Comparison of ENCODE assay signal across 8 cellular contexts in the genomic region with DNA sequence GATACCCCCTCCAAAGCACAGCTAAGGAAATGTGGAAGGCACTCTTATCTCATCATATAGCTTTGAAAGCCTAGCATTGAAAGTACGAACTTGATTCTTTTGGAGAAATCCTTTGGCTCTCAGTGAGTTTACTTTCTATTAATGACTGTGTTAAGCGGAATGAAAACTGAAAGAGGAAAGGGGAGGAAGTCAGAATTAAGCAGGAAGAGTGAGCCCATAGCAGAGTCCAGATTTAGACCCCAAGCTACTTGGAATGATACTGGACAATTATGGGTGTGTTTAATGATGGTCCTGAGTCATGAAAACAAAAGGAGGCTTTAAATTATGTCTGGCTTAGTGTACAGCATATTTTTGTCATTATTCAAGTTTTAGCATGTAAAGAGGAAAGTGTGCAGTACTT. TPM values are rescaled to one million over a fixed set of nuclear protein-coding genes. Genes with fewer than 3 reads are reported as not detected.
A peak's percentile ranks its signal among the peaks of the same experiment; 100 is the strongest.
DNase-seq lines count a peak whose midpoint lies in the region; ATAC-seq and TF ChIP-seq lines count a peak whose summit lies in the region.

No MANE protein-coding gene starts in this region.

- H3K79me2 ChIP-seq in SK-N-SH (ENCODE audit: insufficient read depth) = peaks cover 90% of the 10 kb centered on the region

- 30% methylated on average over 2 of the region's 2 CpGs for WGBS in SK-N-SH (ENCODE audit: low lambda C conversion rate)

- no peaks in the 10 kb centered on the region for H3K36me3 ChIP-seq in cardiac muscle cell
- no peaks in the 10 kb centered on the region for H3K36me3 ChIP-seq in right atrium auricular region
- no peaks in the 10 kb centered on the region for H3K36me3 ChIP-seq in SK-N-SH (replicated peaks in 1 of 2; ENCODE audit: control insufficient read depth in 1 of 2, insufficient read depth in 2 of 2, low read length in 1 of 2)

- CTCF ChIA-PET in SK-N-SH (lab: Yijun Ruan, JAX) = interaction anchor here (0.6 to 2.4 kb wide), 4 partner anchors 15 to 611 kb away, joined by 3 to 11 read pairs (median 4); no protein-coding TSS in a partner anchor

- H3K27ac ChIP-seq in cardiac muscle cell (peak overlapping the region; percentile 35), right atrium auricular region (no peak overlapping the region), SK-N-SH (ENCODE audit: low read depth in 2 of 2, low read length in 1 of 2) (peak overlapping the region; percentile 31 to 85; a peak in 3 of 4 replicates), foreskin keratinocyte (peak overlapping the region; percentile 57)

- H3K27me3 ChIP-seq in cardiac muscle cell = no peaks in the 10 kb centered on the region
- H3K27me3 ChIP-seq in right atrium auricular region = no peaks in the 10 kb centered on the region
- no peaks in the 10 kb centered on the region for H3K27me3 ChIP-seq in SK-N-SH (ENCODE audit: insufficient read depth)
- H3K27me3 ChIP-seq in foreskin keratinocyte = no peaks in the 10 kb centered on the region

- H3F3A ChIP-seq in SK-N-SH (replicated peaks; ENCODE audit: insufficient read depth) = peaks cover 27% of the 10 kb centered on the region

- H4K20me1 ChIP-seq in SK-N-SH (ENCODE audit: insufficient read depth) = no peaks in the 10 kb centered on the region

- ATAC-seq in foreskin keratinocyte = peak; percentile 82
- ATAC-seq in HG03378 (IDR thresholded peaks at IDR 0.05; ENCODE audit: unreplicated experiment) = no peak
- ATAC-seq in HG02623 (IDR thresholded peaks at IDR 0.05; ENCODE audit: unreplicated experiment) = no peak

- H3K4me2 ChIP-seq in SK-N-SH = peak overlapping the region; percentile 48; the same call in 1 of the 2 replicates

- H3K4me1 ChIP-seq in cardiac muscle cell (ENCODE audit: low read depth) (peaks cover 3% of the 10 kb centered on the region), right atrium auricular region (peaks cover 0 to 19% of the 10 kb centered on the region in 2 donors), SK-N-SH (ENCODE audit: control insufficient read depth in 1 of 2, insufficient read depth in 2 of 2, low read depth in 1 of 2, low read length in 1 of 2) (peaks cover 0 to 13% of the 10 kb centered on the region in 2 experiments; a peak in 1 of 4 replicates), foreskin keratinocyte (peaks cover 15% of the 10 kb centered on the region)

- H3K4me3 ChIP-seq in cardiac muscle cell = no peak overlapping the region
- H3K4me3 ChIP-seq in right atrium auricular region = no peak overlapping the region
- peak overlapping the region in 1 of 2 experiments; percentile 43; a peak in 2 of 4 replicates for H3K4me3 ChIP-seq in SK-N-SH (ENCODE audit: low read depth in 2 of 2, low read length in 1 of 2)

- no peak for TF ChIP-seq EP300 in SK-N-SH (IDR thresholded peaks at IDR 0.05; ENCODE audit: borderline replicate concordance in 1 of 2, low read depth in 1 of 2, low read length in 1 of 2)

- no peak for TF ChIP-seq RAD21 in SK-N-SH (IDR thresholded peaks at IDR 0.05; ENCODE audit: low read length)

- peak in 1 of 2 donors; percentile 23 for DNase-seq in cardiac muscle cell (ENCODE audit: low read depth in 1 of 2, low spot score in 1 of 2)
- DNase-seq in right atrium auricular region (ENCODE audit: low spot score) = no peak
- no peak for DNase-seq in SK-N-SH
- peak; percentile 63 to 79 for DNase-seq in foreskin keratinocyte
- no peak for DNase-seq in NCI-H2029 treated with DMSO at 0.1 percent for 48 hours (lab: John Stamatoyannopoulos, UW)
- DNase-seq in RPMI8226 = no peak

- no peaks in the 10 kb centered on the region for H3K9me2 ChIP-seq in SK-N-SH

- H3K9ac ChIP-seq in SK-N-SH = peak overlapping the region; percentile 63

- no peaks in the 10 kb centered on the region for H3K9me3 ChIP-seq in cardiac muscle cell (ENCODE audit: low read depth)
- no peaks in the 10 kb centered on the region for H3K9me3 ChIP-seq in right atrium auricular region
- H3K9me3 ChIP-seq in SK-N-SH = no peaks in the 10 kb centered on the region

- POLR2A ChIA-PET in SK-N-SH (lab: Yijun Ruan, JAX) = interaction anchor here (0.7 kb wide), 1 partner anchor 240 kb away, joined by 4 read pairs; no protein-coding TSS in a partner anchor

- no peak overlapping the region for H2AFZ ChIP-seq in SK-N-SH (ENCODE audit: low read depth)

- TF ChIP-seq CTCF in cardiac muscle cell (IDR thresholded peaks at IDR 0.05; ENCODE audit: low read depth, low read length) (no peak), right atrium auricular region (IDR thresholded peaks at IDR 0.05) (no peak), SK-N-SH (IDR thresholded peaks at IDR 0.05) (no peak), foreskin keratinocyte (conservative IDR thresholded peaks at IDR 0.05) (no peak)

TF ChIP-seq in SK-N-SH, 30 proteins besides CTCF, POLR2A, EP300 and RAD21:
- no peak for TF ChIP-seq YY1 (IDR thresholded peaks at IDR 0.05; ENCODE audit: low read depth)
- no peak for TF ChIP-seq RCOR1 (IDR thresholded peaks at IDR 0.05; ENCODE audit: low read length)
- TF ChIP-seq FOXJ3 (CRISPR knock-in tag; IDR thresholded peaks at IDR 0.05) = no peak
- no peak for TF ChIP-seq TEAD4 (IDR thresholded peaks at IDR 0.05; ENCODE audit: borderline replicate concordance, insufficient read depth)
- TF ChIP-seq, protein P1, sequence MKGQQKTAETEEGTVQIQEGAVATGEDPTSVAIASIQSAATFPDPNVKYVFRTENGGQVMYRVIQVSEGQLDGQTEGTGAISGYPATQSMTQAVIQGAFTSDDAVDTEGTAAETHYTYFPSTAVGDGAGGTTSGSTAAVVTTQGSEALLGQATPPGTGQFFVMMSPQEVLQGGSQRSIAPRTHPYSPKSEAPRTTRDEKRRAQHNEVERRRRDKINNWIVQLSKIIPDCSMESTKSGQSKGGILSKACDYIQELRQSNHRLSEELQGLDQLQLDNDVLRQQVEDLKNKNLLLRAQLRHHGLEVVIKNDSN (IDR thresholded peaks at IDR 0.05; ENCODE audit: borderline replicate concordance, low read depth) = no peak
- no peak for TF ChIP-seq SIN3A (IDR thresholded peaks at IDR 0.05; ENCODE audit: borderline replicate concordance, low read depth, low read length)
- TF ChIP-seq, protein P2, sequence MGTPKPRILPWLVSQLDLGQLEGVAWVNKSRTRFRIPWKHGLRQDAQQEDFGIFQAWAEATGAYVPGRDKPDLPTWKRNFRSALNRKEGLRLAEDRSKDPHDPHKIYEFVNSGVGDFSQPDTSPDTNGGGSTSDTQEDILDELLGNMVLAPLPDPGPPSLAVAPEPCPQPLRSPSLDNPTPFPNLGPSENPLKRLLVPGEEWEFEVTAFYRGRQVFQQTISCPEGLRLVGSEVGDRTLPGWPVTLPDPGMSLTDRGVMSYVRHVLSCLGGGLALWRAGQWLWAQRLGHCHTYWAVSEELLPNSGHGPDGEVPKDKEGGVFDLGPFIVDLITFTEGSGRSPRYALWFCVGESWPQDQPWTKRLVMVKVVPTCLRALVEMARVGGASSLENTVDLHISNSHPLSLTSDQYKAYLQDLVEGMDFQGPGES (IDR thresholded peaks at IDR 0.05; ENCODE audit: low read depth, low read length) = no peak
- TF ChIP-seq JUND (IDR thresholded peaks at IDR 0.05) = 0 out of 2 replicates have a peak, but pooled peaks have one; percentile 14
- no peak for TF ChIP-seq TAF1 (IDR thresholded peaks at IDR 0.05; ENCODE audit: borderline replicate concordance, low read depth, low read length)
- peak; percentile 11; the same call in 1 of the 2 replicates for TF ChIP-seq TCF12 (IDR thresholded peaks at IDR 0.05)
- TF ChIP-seq PBX3 (IDR thresholded peaks at IDR 0.05) = no peak; the same call in 1 of the 2 replicates
- TF ChIP-seq, protein P3, sequence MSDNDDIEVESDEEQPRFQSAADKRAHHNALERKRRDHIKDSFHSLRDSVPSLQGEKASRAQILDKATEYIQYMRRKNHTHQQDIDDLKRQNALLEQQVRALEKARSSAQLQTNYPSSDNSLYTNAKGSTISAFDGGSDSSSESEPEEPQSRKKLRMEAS (IDR thresholded peaks at IDR 0.05; ENCODE audit: low read depth) = no peak
- TF ChIP-seq, protein P4, sequence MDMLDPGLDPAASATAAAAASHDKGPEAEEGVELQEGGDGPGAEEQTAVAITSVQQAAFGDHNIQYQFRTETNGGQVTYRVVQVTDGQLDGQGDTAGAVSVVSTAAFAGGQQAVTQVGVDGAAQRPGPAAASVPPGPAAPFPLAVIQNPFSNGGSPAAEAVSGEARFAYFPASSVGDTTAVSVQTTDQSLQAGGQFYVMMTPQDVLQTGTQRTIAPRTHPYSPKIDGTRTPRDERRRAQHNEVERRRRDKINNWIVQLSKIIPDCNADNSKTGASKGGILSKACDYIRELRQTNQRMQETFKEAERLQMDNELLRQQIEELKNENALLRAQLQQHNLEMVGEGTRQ (IDR thresholded peaks at IDR 0.05; ENCODE audit: borderline replicate concordance, low read depth, low read length) = no peak
- TF ChIP-seq NFIC (IDR thresholded peaks at IDR 0.05; ENCODE audit: borderline replicate concordance) = no peak
- TF ChIP-seq FOXM1 (IDR thresholded peaks at IDR 0.05; ENCODE audit: low read depth) = no peak
- peak; percentile 17; the same call in 1 of the 2 replicates for TF ChIP-seq FOSL2 (IDR thresholded peaks at IDR 0.05; ENCODE audit: borderline replicate concordance, low read depth)
- no peak for TF ChIP-seq ELF1 (IDR thresholded peaks at IDR 0.05)
- TF ChIP-seq GABPA (IDR thresholded peaks at IDR 0.05; ENCODE audit: low read depth) = no peak
- TF ChIP-seq SMC3 (IDR thresholded peaks at IDR 0.05; ENCODE audit: low read depth, low read length) = no peak

RNA-seq across cellular contexts. Expression of gene TENT4B, which starts 42.2 kb away (rescaled TPM):
- total RNA-seq in cardiac muscle cell (10.6 and 15.0 TPM in 2 replicates), right atrium auricular region (1 to 10 TPM; 5.0 to 6.1 TPM), foreskin keratinocyte (11.5 and 13.3 TPM in 2 replicates)
- polyA plus RNA-seq in cardiac muscle cell (6.2 and 8.7 TPM in 2 replicates), SK-N-SH (2012; rRNA removed) (5.6 and 6.7 TPM in 2 replicates), foreskin keratinocyte (3.1 and 4.1 TPM in 2 replicates)
- 6.1 and 6.6 TPM in 2 replicates for polyA plus RNA-seq in SK-N-SH (2012; cell fraction: cytosol; rRNA removed)
- polyA plus RNA-seq in SK-N-SH (2012; cell fraction: nucleus; rRNA removed) = 4.4 and 10.1 TPM in 2 replicates

Comparison
In these comparisons a context has a peak if more than half of its experiments do, and no peak if none do; other contexts are left out.
1. H3K27ac ChIP-seq: peak in cardiac muscle cell (single experiment), SK-N-SH (2 of 2) and foreskin keratinocyte (single experiment); none in right atrium auricular region (0 of 2).
2. DNase-seq: peak in foreskin keratinocyte (2 of 2); none in right atrium auricular region (single experiment), SK-N-SH (single experiment), NCI-H2029 treated with DMSO at 0.1 percent for 48 hours (single experiment) and RPMI8226 (single experiment).